23 cellular contexts compared by ENCODE assay signal in the genomic region with DNA sequence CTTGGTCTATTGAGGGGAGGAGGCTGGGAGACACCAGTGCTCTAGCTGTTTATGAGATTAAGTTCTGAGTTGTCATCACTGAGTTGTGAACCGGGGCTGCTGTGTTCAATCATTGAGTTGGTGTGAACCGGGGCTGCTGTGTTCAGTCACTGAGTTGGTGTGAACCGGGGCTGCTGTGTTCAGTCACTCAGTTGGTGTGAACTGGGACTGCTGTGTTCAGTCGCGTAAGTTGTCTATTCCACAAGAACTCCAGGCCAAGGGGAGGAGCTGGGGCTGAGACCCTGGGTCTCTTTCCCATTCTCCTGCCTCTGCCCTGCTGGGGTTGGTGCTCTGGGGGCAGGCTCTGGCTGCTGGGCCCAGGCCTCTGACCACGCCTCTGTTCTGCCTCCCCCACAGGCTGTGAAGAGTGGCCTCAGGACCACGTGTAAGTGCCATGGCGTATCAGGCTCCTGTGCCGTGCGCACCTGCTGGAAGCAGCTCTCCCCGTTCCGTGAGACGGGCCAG. TPM values are rescaled to one million over a fixed set of nuclear protein-coding genes. Genes with fewer than 3 reads are reported as not detected.
A peak's percentile ranks its signal among the peaks of the same experiment; 100 is the strongest.
DNase-seq lines count a peak whose midpoint lies in the region; ATAC-seq, FAIRE-seq and TF ChIP-seq lines count a peak whose summit lies in the region.
"Had no signal": no experiment of that assay in that cellular context is flagged by ENCODE, and none has a peak within 500 bp of the region (broad histone marks: within the 10 kb centered on the region; RNA-seq: fewer than 3 reads in every experiment).

No MANE protein-coding gene starts in this region.

- H3K4me3 ChIP-seq in BLaER1 treated with 17β-estradiol and CSF1 and Interleukin-3, amounts not matched to agents 10 nM and 100 nM, result no peak overlapping the region
- H3K4me3 ChIP-seq in OCI-LY7 (ENCODE audit: low read depth, low read length, poor library complexity, severe bottlenecking) (no peak overlapping the region), HepG2 (replicated peaks in 1 of 3; ENCODE audit: insufficient read depth in 1 of 3, low read depth in 2 of 3, low read length in 3 of 3) (no peak overlapping the region), kidney (ENCODE audit: low read length in 2 of 2) (no peak overlapping the region), BE2C (ENCODE audit: low read depth, low read length) (no peak overlapping the region)
- H3K4me3 ChIP-seq: dorsolateral prefrontal cortex, hepatocyte, psoas muscle had no signal

- H3K79me2 ChIP-seq in OCI-LY7 (ENCODE audit: insufficient read depth, low read depth, low read length) (no peaks in the 10 kb centered on the region), HepG2 (ENCODE audit: insufficient read depth, low read length) (no peaks in the 10 kb centered on the region)
- H3K79me2 ChIP-seq: hepatocyte had no signal

- no peaks in the 10 kb centered on the region for H3K36me3 ChIP-seq in BLaER1 treated with 17β-estradiol and CSF1 and Interleukin-3, amounts not matched to agents 10 nM and 100 nM
- H3K36me3 ChIP-seq in OCI-LY7 (ENCODE audit: insufficient read depth, low read length) (no peaks in the 10 kb centered on the region), HepG2 (replicated peaks in 1 of 2; ENCODE audit: control insufficient read depth in 1 of 2, insufficient read depth in 2 of 2, low read length in 2 of 2) (no peaks in the 10 kb centered on the region), kidney (ENCODE audit: control insufficient read depth in 1 of 2, insufficient read depth in 2 of 2, low read length in 2 of 2) (no peaks in the 10 kb centered on the region), BE2C (no peaks in the 10 kb centered on the region)

- H3K27ac ChIP-seq in BLaER1 treated with 17β-estradiol and CSF1 and Interleukin-3, amounts not matched to agents 10 nM and 100 nM, result no peak overlapping the region
- no peak overlapping the region for H3K27ac ChIP-seq in OCI-LY7 (ENCODE audit: low read depth, low read length, poor library complexity, severe bottlenecking)
- no peak overlapping the region for H3K27ac ChIP-seq in HepG2 (ENCODE audit: extremely low read length, insufficient read depth, low read length)
- H3K27ac ChIP-seq in kidney (ENCODE audit: low read depth in 2 of 2, low read length in 2 of 2), result peak overlapping the region in 1 of 2 donors; percentile 16
- H3K27ac ChIP-seq: epithelial cell of prostate, foreskin keratinocyte, hepatocyte, psoas muscle had no signal

- H3K9me2 ChIP-seq in OCI-LY7 (ENCODE audit: insufficient read depth, low read length), result no peaks in the 10 kb centered on the region

- no peaks in the 10 kb centered on the region for H3K27me3 ChIP-seq in BLaER1 treated with 17β-estradiol and CSF1 and Interleukin-3, amounts not matched to agents 10 nM and 100 nM
- H3K27me3 ChIP-seq in HepG2 (ENCODE audit: control insufficient read depth in 1 of 2, insufficient read depth in 2 of 2, low read length in 2 of 2), result peaks cover 7 to 48% of the 10 kb centered on the region in 2 experiments
- no peaks in the 10 kb centered on the region for H3K27me3 ChIP-seq in BE2C
- H3K27me3 ChIP-seq: dorsolateral prefrontal cortex, hepatocyte had no signal

- WGBS in HepG2 (ENCODE audit: low lambda C conversion rate), result 40% methylated on average over 4 of the region's 13 CpGs

- POLR2A ChIA-PET in OCI-LY7 (lab: Charles Lee) (interaction anchor here (0.6 kb wide), 1 partner anchor 1938 kb away, joined by 3 read pairs; no protein-coding TSS in a partner anchor), HepG2 (lab: Yijun Ruan, JAX) (no interaction called here)

- no TSS peak for BruUV-seq in OCI-LY7 (replicated peaks; lab: Mats Ljungman, UMichigan)
- no TSS peak for BruUV-seq in HepG2 (replicated peaks; lab: Mats Ljungman, UMichigan)

- no peak overlapping the region for H3K9ac ChIP-seq in BLaER1 treated with 17β-estradiol and CSF1 and Interleukin-3, amounts not matched to agents 10 nM and 100 nM
- H3K9ac ChIP-seq in HepG2 (ENCODE audit: insufficient read depth, low read depth, low read length) (no peak overlapping the region), kidney (ENCODE audit: low read length in 2 of 2) (no peak overlapping the region)

- TF ChIP-seq CTCF in OCI-LY7 (conservative IDR thresholded peaks at IDR 0.05; ENCODE audit: low read length), result no peak
- TF ChIP-seq CTCF in HepG2 (CRISPR knock-in tag; IDR thresholded peaks at IDR 0.05), result no peak
- TF ChIP-seq CTCF in kidney (IDR thresholded peaks at IDR 0.05; ENCODE audit: borderline replicate concordance, extremely low read depth, insufficient read depth), result no peak
- no peak for TF ChIP-seq CTCF in BE2C (IDR thresholded peaks at IDR 0.05; ENCODE audit: low read depth, low read length)

- peaks cover 44 to 68% (median 53%) of the 10 kb centered on the region in 10 experiments for H3K4me1 ChIP-seq in BLaER1 treated with 17β-estradiol and CSF1 and Interleukin-3, amounts not matched to agents 10 nM and 100 nM
- peaks cover 9% of the 10 kb centered on the region for H3K4me1 ChIP-seq in OCI-LY7 (ENCODE audit: insufficient read depth, low read length, poor library complexity, severe bottlenecking)
- H3K4me1 ChIP-seq in HepG2 (ENCODE audit: insufficient read depth, low read length), result peaks cover 42% of the 10 kb centered on the region
- H3K4me1 ChIP-seq in kidney (ENCODE audit: control insufficient read depth in 1 of 2, insufficient read depth in 1 of 2, low read depth in 1 of 2, low read length in 2 of 2), result peaks cover 0 to 4% of the 10 kb centered on the region in 2 donors
- H3K4me1 ChIP-seq in BE2C, result no peaks in the 10 kb centered on the region
- H3K4me1 ChIP-seq: foreskin keratinocyte, psoas muscle had no signal

- TF ChIP-seq POLR2A in HepG2 (IDR thresholded peaks at IDR 0.05; ENCODE audit: insufficient read depth in 1 of 2, low read depth in 2 of 2, low read length in 2 of 2), result no peak

- TF ChIP-seq EP300 in HepG2 (IDR thresholded peaks at IDR 0.05; ENCODE audit: low read depth in 2 of 2, low read length in 2 of 2) (no peak), HepG2 (CRISPR knock-in tag; IDR thresholded peaks at IDR 0.05; ENCODE audit: borderline replicate concordance) (no peak)

- CTCF ChIA-PET in OCI-LY7 (lab: Charles Lee; ENCODE audit: unreplicated experiment) (no interaction called here), HepG2 (lab: Yijun Ruan, JAX; ENCODE audit: low intra/inter-chr PET ratio, low total read pairs) (interaction anchor here (1.2 to 2.2 kb wide), 2 partner anchors 25 to 33 kb away, joined by 3 to 15 read pairs; partner anchors contain the start of gene WNT9B)

- no peak for TF ChIP-seq RAD21 in HepG2 (CRISPR knock-in tag; IDR thresholded peaks at IDR 0.05)

- no peaks in the 10 kb centered on the region; a peak in 1 of 22 replicates for H4K20me1 ChIP-seq in BLaER1 treated with 17β-estradiol and CSF1 and Interleukin-3, amounts not matched to agents 10 nM and 100 nM
- no peaks in the 10 kb centered on the region for H4K20me1 ChIP-seq in OCI-LY7 (ENCODE audit: insufficient read depth, low read length)
- H4K20me1 ChIP-seq in HepG2 (ENCODE audit: insufficient read depth, low read length), result no peaks in the 10 kb centered on the region

- intact Hi-C loops in OCI-LY7 (cut with micrococcal nuclease; ENCODE audit: unreplicated experiment) (no loop called here), HepG2 (cut with micrococcal nuclease; ENCODE audit: unreplicated experiment) (loop anchor here (2.0 to 5.0 kb wide), 3 partner anchors 34 to 65 kb away; partner anchors contain the start of gene GOSR2), kidney (cut with DNase I) (no loop called here)

- H2AFZ ChIP-seq in OCI-LY7 (ENCODE audit: low read length), result no peak overlapping the region
- H2AFZ ChIP-seq in HepG2 (ENCODE audit: low read length), result no peak overlapping the region
- H2AFZ ChIP-seq: hepatocyte had no signal

- peak overlapping the region in 6 of 11 experiments; percentile 51 to 97 (median 80); a peak in 11 of 22 replicates for H3K4me2 ChIP-seq in BLaER1 treated with 17β-estradiol and CSF1 and Interleukin-3, amounts not matched to agents 10 nM and 100 nM
- H3K4me2 ChIP-seq in OCI-LY7 (ENCODE audit: low read length), result no peak overlapping the region
- no peak overlapping the region for H3K4me2 ChIP-seq in HepG2 (ENCODE audit: low read depth, low read length)
- H3K4me2 ChIP-seq: hepatocyte had no signal

- H3K9me3 ChIP-seq in BLaER1 treated with 17β-estradiol and CSF1 and Interleukin-3, amounts not matched to agents 10 nM and 100 nM (replicated peaks in 1 of 11), result no peaks in the 10 kb centered on the region
- H3K9me3 ChIP-seq in OCI-LY7 (ENCODE audit: low read length) (no peaks in the 10 kb centered on the region), HepG2 (ENCODE audit: low read length) (no peaks in the 10 kb centered on the region), kidney (ENCODE audit: control insufficient read depth in 1 of 2, low read length in 2 of 2) (no peaks in the 10 kb centered on the region), BE2C (no peaks in the 10 kb centered on the region)
- H3K9me3 ChIP-seq: psoas muscle had no signal

- ATAC-seq in HepG2 (peak; percentile 27), HG03159 (IDR thresholded peaks at IDR 0.05; ENCODE audit: unreplicated experiment) (no peak)
- ATAC-seq: psoas muscle, T-cell had no signal

- DNase-seq in HTR-8/SVneo (ENCODE audit: insufficient read length, low spot score) (no peak), OCI-LY7 (ENCODE audit: low spot score) (peak; percentile 20), HepG2 (ENCODE audit: low spot score) (no peak), kidney (no peak), HuH-7.5 (ENCODE audit: low spot score) (no peak), BE2C (no peak)
- DNase-seq: activated CD8-positive, alpha-beta memory T cell treated with anti-CD3 and anti-CD28 coated beads for 24 hours; activated naive CD4-positive, alpha-beta T cell treated with Interleukin-2 at 50 U/mL for 16 hours; activated T-cell treated with anti-CD3 and anti-CD28 coated beads, Interleukin-2, amount 50 U/mL, for 24 hours; amygdala; CD4-positive, alpha-beta T cell; left ventricle myocardium superior; psoas muscle; T-cell had no signal

- peak; percentile 51 for FAIRE-seq in HTR-8/SVneo (lab: Jason Lieb, UNC)
- FAIRE-seq in HepG2 (lab: Jason Lieb, UNC), result no peak
- FAIRE-seq in kidney (lab: Jason Lieb, UNC), result no peak
- FAIRE-seq: TTC549 had no signal

- in situ Hi-C loops in HepG2 (cut with HindIII; ENCODE audit: extremely low pct_ligation_motif_present, low pct_unique_long_range_greater_than_20kb), result loop anchor here (5.0 to 10.0 kb wide), 2 partner anchors 39 to 59 kb away; no protein-coding TSS in a partner anchor

RNA-seq across cellular contexts. Expression of gene WNT9B, which starts 24.5 kb away (rescaled TPM):
- not detected in 2 replicates for total RNA-seq in OCI-LY7 (2014; rRNA removed; shearing (Covaris generic))
- total RNA-seq in OCI-LY7 (2022), result not detected in 2 replicates
- total RNA-seq in HepG2 (2016; rRNA removed; fragmentation: Illumina TruSeq; extraction: Trizol), result not detected in 2 replicates
- not detected in 2 replicates for total RNA-seq in HepG2 (2016; cell fraction: cytosol; rRNA removed; fragmentation: Illumina TruSeq; extraction: Trizol; ENCODE audit: low read depth)
- total RNA-seq in HepG2 (2016; cell fraction: insoluble cytoplasmic fraction; rRNA removed; fragmentation: Illumina TruSeq; extraction: Trizol), result not detected in 2 replicates
- not detected in 2 replicates for total RNA-seq in HepG2 (2016; cell fraction: membrane; rRNA removed; fragmentation: Illumina TruSeq; extraction: Trizol)
- total RNA-seq in HepG2 (2016; cell fraction: nucleus; rRNA removed; fragmentation: Illumina TruSeq; extraction: Trizol), result not detected in 2 replicates
- not detected in 2 replicates for polyA plus RNA-seq in HepG2 (2011; rRNA removed)
- polyA plus RNA-seq in HepG2 (2011; cell fraction: cytosol; rRNA removed), result 0.03 TPM in 1 of 2 replicates, not detected in the other
- not detected in 2 replicates for polyA plus RNA-seq in HepG2 (2011; cell fraction: nucleus; rRNA removed)
- polyA plus RNA-seq in HepG2 (2012), result 0.29 TPM in 1 of 2 replicates, not detected in the other
- polyA plus RNA-seq in HepG2 (2016; cell fraction: cytosol; fragmentation: Illumina TruSeq; extraction: Trizol; ENCODE audit: low read depth), result not detected in 2 replicates
- not detected in 2 replicates for polyA plus RNA-seq in HepG2 (2016; cell fraction: insoluble cytoplasmic fraction; fragmentation: Illumina TruSeq; extraction: Trizol; ENCODE audit: low read depth)
- not detected in 2 replicates for polyA plus RNA-seq in HepG2 (2016; cell fraction: membrane; fragmentation: Illumina TruSeq; extraction: Trizol; ENCODE audit: low read depth)
- not detected in 2 replicates for polyA plus RNA-seq in HepG2 (2016; cell fraction: nucleus; fragmentation: Illumina TruSeq; extraction: Trizol; ENCODE audit: insufficient read depth, low read depth)
- not detected in 2 replicates for polyA minus RNA-seq in HepG2 (2011; rRNA and poly(A)+ RNA removed; ENCODE audit: low replicate concordance)
- not detected in 2 replicates for polyA minus RNA-seq in HepG2 (2011; cell fraction: cytosol; rRNA and poly(A)+ RNA removed)
- not detected in 2 replicates for polyA minus RNA-seq in HepG2 (2011; cell fraction: nucleus; rRNA and poly(A)+ RNA removed)
- total RNA-seq in kidney, result 5.3 TPM
- 1.9 TPM for polyA plus RNA-seq in kidney (ENCODE audit: insufficient read depth, low read depth, low replicate concordance)
- not detected for polyA plus RNA-seq in BE2C (2012; ENCODE audit: insufficient read depth, insufficient read length, low read depth)
- total RNA-seq: CD4-positive, alpha-beta T cell; foreskin keratinocyte; LHCN-M2; T-cell had no signal
- polyA plus RNA-seq: AG04450, foreskin keratinocyte had no signal

RNA-seq across cellular contexts. Expression of gene GOSR2, which starts 47.1 kb away (rescaled TPM):
- 40.9 and 46.5 TPM in 2 replicates for total RNA-seq in OCI-LY7 (2014; rRNA removed; shearing (Covaris generic))
- total RNA-seq in OCI-LY7 (2022) (61.6 and 62.8 TPM in 2 replicates), HepG2 (2016; rRNA removed; fragmentation: Illumina TruSeq; extraction: Trizol) (63.9 and 69.8 TPM in 2 replicates), kidney (68.2 TPM)
- 32.8 and 35.9 TPM in 2 replicates for total RNA-seq in HepG2 (2016; cell fraction: cytosol; rRNA removed; fragmentation: Illumina TruSeq; extraction: Trizol; ENCODE audit: low read depth)
- 60.6 and 68.2 TPM in 2 replicates for total RNA-seq in HepG2 (2016; cell fraction: insoluble cytoplasmic fraction; rRNA removed; fragmentation: Illumina TruSeq; extraction: Trizol)
- total RNA-seq in HepG2 (2016; cell fraction: membrane; rRNA removed; fragmentation: Illumina TruSeq; extraction: Trizol), result 50.4 and 52.5 TPM in 2 replicates
- total RNA-seq in HepG2 (2016; cell fraction: nucleus; rRNA removed; fragmentation: Illumina TruSeq; extraction: Trizol), result 67.6 and 76.5 TPM in 2 replicates
- polyA plus RNA-seq in HepG2 (2011; rRNA removed) (61.5 and 63.7 TPM in 2 replicates), kidney (ENCODE audit: insufficient read depth, low read depth, low replicate concordance) (61.4 TPM)
- 37.5 and 43.3 TPM in 2 replicates for polyA plus RNA-seq in HepG2 (2011; cell fraction: cytosol; rRNA removed)
- 85.8 and 95.1 TPM in 2 replicates for polyA plus RNA-seq in HepG2 (2011; cell fraction: nucleus; rRNA removed)
- polyA plus RNA-seq in HepG2 (2012), result 31.0 and 31.7 TPM in 2 replicates
- 34.8 and 42.5 TPM in 2 replicates for polyA plus RNA-seq in HepG2 (2016; cell fraction: cytosol; fragmentation: Illumina TruSeq; extraction: Trizol; ENCODE audit: low read depth)
- 68.7 and 71.7 TPM in 2 replicates for polyA plus RNA-seq in HepG2 (2016; cell fraction: insoluble cytoplasmic fraction; fragmentation: Illumina TruSeq; extraction: Trizol; ENCODE audit: low read depth)
- polyA plus RNA-seq in HepG2 (2016; cell fraction: membrane; fragmentation: Illumina TruSeq; extraction: Trizol; ENCODE audit: low read depth), result 40.0 and 42.5 TPM in 2 replicates
- polyA plus RNA-seq in HepG2 (2016; cell fraction: nucleus; fragmentation: Illumina TruSeq; extraction: Trizol; ENCODE audit: insufficient read depth, low read depth), result 61.9 and 64.3 TPM in 2 replicates
- 76.3 and 91.4 TPM in 2 replicates for polyA minus RNA-seq in HepG2 (2011; rRNA and poly(A)+ RNA removed; ENCODE audit: low replicate concordance)
- 18.7 and 21.0 TPM in 2 replicates for polyA minus RNA-seq in HepG2 (2011; cell fraction: cytosol; rRNA and poly(A)+ RNA removed)
- polyA minus RNA-seq in HepG2 (2011; cell fraction: nucleus; rRNA and poly(A)+ RNA removed), result 181 and 186 TPM in 2 replicates
- polyA plus RNA-seq in BE2C (2012; ENCODE audit: insufficient read depth, insufficient read length, low read depth), result 94.5 TPM

RNA-seq across cellular contexts. Expression of gene WNT3, which starts 57.4 kb away (rescaled TPM):
- 4.9 and 5.6 TPM in 2 replicates for total RNA-seq in OCI-LY7 (2014; rRNA removed; shearing (Covaris generic))
- total RNA-seq in OCI-LY7 (2022), result 5.1 and 5.5 TPM in 2 replicates
- total RNA-seq in HepG2 (2016; rRNA removed; fragmentation: Illumina TruSeq; extraction: Trizol), result 6.4 and 8.5 TPM in 2 replicates
- total RNA-seq in HepG2 (2016; cell fraction: cytosol; rRNA removed; fragmentation: Illumina TruSeq; extraction: Trizol; ENCODE audit: low read depth), result 0.71 and 1.2 TPM in 2 replicates
- total RNA-seq in HepG2 (2016; cell fraction: insoluble cytoplasmic fraction; rRNA removed; fragmentation: Illumina TruSeq; extraction: Trizol), result 5.9 and 8.3 TPM in 2 replicates
- 4.3 and 4.8 TPM in 2 replicates for total RNA-seq in HepG2 (2016; cell fraction: membrane; rRNA removed; fragmentation: Illumina TruSeq; extraction: Trizol)
- total RNA-seq in HepG2 (2016; cell fraction: nucleus; rRNA removed; fragmentation: Illumina TruSeq; extraction: Trizol), result 8.4 and 9.8 TPM in 2 replicates
- polyA plus RNA-seq in HepG2 (2011; rRNA removed), result 10.3 and 12.5 TPM in 2 replicates
- polyA plus RNA-seq in HepG2 (2011; cell fraction: cytosol; rRNA removed), result 5.1 and 6.8 TPM in 2 replicates
- polyA plus RNA-seq in HepG2 (2011; cell fraction: nucleus; rRNA removed), result 27.1 and 28.5 TPM in 2 replicates
- 6.9 and 7.4 TPM in 2 replicates for polyA plus RNA-seq in HepG2 (2012)
- polyA plus RNA-seq in HepG2 (2016; cell fraction: cytosol; fragmentation: Illumina TruSeq; extraction: Trizol; ENCODE audit: low read depth), result 0.82 and 0.98 TPM in 2 replicates
- 6.2 TPM in 2 replicates for polyA plus RNA-seq in HepG2 (2016; cell fraction: insoluble cytoplasmic fraction; fragmentation: Illumina TruSeq; extraction: Trizol; ENCODE audit: low read depth)
- polyA plus RNA-seq in HepG2 (2016; cell fraction: membrane; fragmentation: Illumina TruSeq; extraction: Trizol; ENCODE audit: low read depth), result 2.9 and 3.1 TPM in 2 replicates
- polyA plus RNA-seq in HepG2 (2016; cell fraction: nucleus; fragmentation: Illumina TruSeq; extraction: Trizol; ENCODE audit: insufficient read depth, low read depth), result 27.6 and 28.5 TPM in 2 replicates
- polyA minus RNA-seq in HepG2 (2011; rRNA and poly(A)+ RNA removed; ENCODE audit: low replicate concordance), result 4.4 and 6.5 TPM in 2 replicates
- polyA minus RNA-seq in HepG2 (2011; cell fraction: cytosol; rRNA and poly(A)+ RNA removed), result 2.9 and 3.2 TPM in 2 replicates
- polyA minus RNA-seq in HepG2 (2011; cell fraction: nucleus; rRNA and poly(A)+ RNA removed), result 5.0 and 6.2 TPM in 2 replicates
- 0.38 TPM for total RNA-seq in kidney
- 1.3 TPM for polyA plus RNA-seq in kidney (ENCODE audit: insufficient read depth, low read depth, low replicate concordance)
- 4.7 TPM for polyA plus RNA-seq in BE2C (2012; ENCODE audit: insufficient read depth, insufficient read length, low read depth)
- total RNA-seq: CD4-positive, alpha-beta T cell had no signal

Comparison
In these comparisons a context has a peak if more than half of its experiments do, and no peak if none do; other contexts are left out.
1. H3K4me2 ChIP-seq: peak in BLaER1 treated with 17β-estradiol and CSF1 and Interleukin-3, amounts not matched to agents 10 nM and 100 nM (6 of 11); none in OCI-LY7 (single experiment) and HepG2 (single experiment).